Comparison of ENCODE assay signal across 28 cellular contexts in genomic region chr20:416950-417800, GRCh38. TPM values are rescaled to one million over a fixed set of nuclear protein-coding genes. Genes with fewer than 3 reads are reported as not detected.
A peak's percentile ranks its signal among the peaks of the same experiment; 100 is the strongest.
DNase-seq lines count a peak whose midpoint lies in the region; ATAC-seq, FAIRE-seq and TF ChIP-seq lines count a peak whose summit lies in the region.
"Had no signal": no experiment of that assay in that cellular context is flagged by ENCODE, and none has a peak within 500 bp of the region (broad histone marks: within the 10 kb centered on the region; RNA-seq: fewer than 3 reads in every experiment).

No MANE protein-coding gene starts in this region.

- POLR2A ChIA-PET in A549 (lab: Yijun Ruan, JAX): no interaction called here
- POLR2A ChIA-PET in naive thymus-derived CD8-positive, alpha-beta T cell (lab: Charles Lee): no interaction called here

- no peak for TF ChIP-seq RAD21 in A549 (conservative IDR thresholded peaks at IDR 0.05 in 1 of 2, IDR thresholded peaks at IDR 0.05 in 1 of 2)

- FAIRE-seq in A549 (lab: Jason Lieb, UNC): peak; percentile 32
- FAIRE-seq: astrocyte, D721Med had no signal

- H3K4me3 ChIP-seq in A549 (no peak overlapping the region), SJCRH30 (no peak overlapping the region), osteoblast (ENCODE audit: insufficient read depth, low read length) (no peak overlapping the region)
- no peak overlapping the region for H3K4me3 ChIP-seq in CD4-positive, CD25-positive, alpha-beta regulatory T cell (ENCODE audit: low read depth, low read length)
- H3K4me3 ChIP-seq: colonic mucosa, prostate gland, tibial nerve had no signal

- peaks cover 31% of the 10 kb centered on the region for H3K79me2 ChIP-seq in osteoblast (ENCODE audit: insufficient read depth, low read length)

- no peak for TF ChIP-seq CTCF in A549 (IDR thresholded peaks at IDR 0.05)
- no peak for TF ChIP-seq CTCF in osteoblast (IDR thresholded peaks at IDR 0.05; ENCODE audit: extremely low read depth, low read depth, low read length)
- TF ChIP-seq CTCF in nephron progenitor cell (IDR thresholded peaks at IDR 0.05): no peak

- no peak for DNase-seq in A549 (ENCODE audit: low read depth in 1 of 2, low spot score in 1 of 2)
- DNase-seq in CD4-positive, CD25-positive, alpha-beta regulatory T cell: no peak
- DNase-seq in SJCRH30: no peak
- DNase-seq in osteoblast (ENCODE audit: insufficient read length, low spot score, missing footprints): peak; percentile 78
- DNase-seq in nephron progenitor cell: no peak
- no peak for DNase-seq in naive thymus-derived CD8-positive, alpha-beta T cell
- DNase-seq in stimulated activated CD8-positive, alpha-beta memory T cell treated with anti-CD3 and anti-CD28 coated beads, Interleukin-4, amount 100 ng/mL, for 48 hours: no peak
- DNase-seq: activated CD4-positive, alpha-beta T cell treated with anti-CD3 and anti-CD28 coated beads, Interleukin-2, amount 50 U/mL, for 4 hours; activated CD8-positive, alpha-beta memory T cell treated with anti-CD3 and anti-CD28 coated beads, Interleukin-2, amount 50 U/mL, for 48 hours; activated naive CD8-positive, alpha-beta T cell treated with anti-CD3 and anti-CD28 coated beads, Interleukin-2, amount 10 ng/mL, durations not matched to agents 7 days and 5 days; colonic mucosa; DND-41; effector CD4-positive, alpha-beta T cell; GF-D8; mesendoderm; NCI-H1048; NCI-H2107; stimulated activated CD4-positive, alpha-beta T cell treated with anti-CD3 and anti-CD28 coated beads, Interleukin-12 subunit alpha, Interleukin-12 subunit beta, amount 100 ng/mL, for 4 hours; stimulated activated CD4-positive, alpha-beta T cell treated with anti-CD3 and anti-CD28 coated beads, Interleukin-2, amount 100 ng/mL, for 48 hours; T-cell; WERI-Rb-1 had no signal

- TF ChIP-seq POLR2A in A549 (IDR thresholded peaks at IDR 0.05; ENCODE audit: low read length): no peak

- TF ChIP-seq EP300 in A549 (IDR thresholded peaks at IDR 0.05): no peak

- CTCF ChIA-PET in A549 (lab: Yijun Ruan, JAX): interaction anchor here (1.2 kb wide), 1 partner anchor 63 kb away, joined by 4 read pairs; no protein-coding TSS in a partner anchor

- H3K36me3 ChIP-seq in CD4-positive, CD25-positive, alpha-beta regulatory T cell (ENCODE audit: control insufficient read depth, insufficient read depth, low read length): peaks cover 42% of the 10 kb centered on the region
- H3K36me3 ChIP-seq in SJCRH30 (peaks cover 14% of the 10 kb centered on the region), osteoblast (ENCODE audit: insufficient read depth, low read length) (peaks cover 29% of the 10 kb centered on the region)

- peaks cover 35% of the 10 kb centered on the region for H3K36me3 Mint-ChIP-seq in CD4-positive, CD25-positive, alpha-beta regulatory T cell
- peaks cover 62% of the 10 kb centered on the region for H3K36me3 Mint-ChIP-seq in nephron progenitor cell (ENCODE audit: low read depth)
- peaks cover 0 to 70% (median 27%) of the 10 kb centered on the region in 3 donors for H3K36me3 Mint-ChIP-seq in naive thymus-derived CD8-positive, alpha-beta T cell

- no peak overlapping the region for H3K27ac ChIP-seq in A549
- no peak overlapping the region for H3K27ac ChIP-seq in CD4-positive, CD25-positive, alpha-beta regulatory T cell (ENCODE audit: insufficient read depth, low read length, poor library complexity, severe bottlenecking)
- H3K27ac ChIP-seq in SJCRH30: peak overlapping the region; percentile 6; the same call in 1 of the 2 replicates
- no peak overlapping the region for H3K27ac ChIP-seq in osteoblast (ENCODE audit: low read depth, low read length)
- H3K27ac ChIP-seq: colonic mucosa, prostate gland, tibial nerve, WERI-Rb-1 had no signal

- peaks cover 21 to 35% (median 27%) of the 10 kb centered on the region in 4 donors for H3K4me1 Mint-ChIP-seq in CD4-positive, CD25-positive, alpha-beta regulatory T cell
- peaks cover 9% of the 10 kb centered on the region for H3K4me1 Mint-ChIP-seq in nephron progenitor cell
- H3K4me1 Mint-ChIP-seq in naive thymus-derived CD8-positive, alpha-beta T cell: peaks cover 16 to 37% (median 31%) of the 10 kb centered on the region in 4 donors

- H3K4me1 ChIP-seq in A549 (peaks cover 37% of the 10 kb centered on the region), SJCRH30 (0 out of 2 replicates have a peak, but pooled peaks cover 3% of the 10 kb centered on the region), osteoblast (ENCODE audit: insufficient read depth, low read length) (peaks cover 3% of the 10 kb centered on the region)
- H3K4me1 ChIP-seq in CD4-positive, CD25-positive, alpha-beta regulatory T cell (ENCODE audit: control insufficient read depth, insufficient read depth, low read length, poor library complexity, severe bottlenecking): peaks cover 4% of the 10 kb centered on the region
- H3K4me1 ChIP-seq: colonic mucosa, prostate gland, tibial nerve had no signal

- H3K4me2 ChIP-seq in A549 (no peak overlapping the region), osteoblast (ENCODE audit: insufficient read depth, low read length) (no peak overlapping the region)

- no peaks in the 10 kb centered on the region for H3K27me3 ChIP-seq in CD4-positive, CD25-positive, alpha-beta regulatory T cell (ENCODE audit: control insufficient read depth, insufficient read depth, low read length)
- no peaks in the 10 kb centered on the region for H3K27me3 ChIP-seq in SJCRH30
- no peaks in the 10 kb centered on the region for H3K27me3 ChIP-seq in osteoblast (ENCODE audit: insufficient read depth, low read length)
- H3K27me3 ChIP-seq: colonic mucosa, tibial nerve had no signal

- H3K27me3 Mint-ChIP-seq in CD4-positive, CD25-positive, alpha-beta regulatory T cell: no peaks in the 10 kb centered on the region
- H3K27me3 Mint-ChIP-seq in nephron progenitor cell (ENCODE audit: low read depth, poor library complexity): peaks cover 2% of the 10 kb centered on the region
- H3K27me3 Mint-ChIP-seq in naive thymus-derived CD8-positive, alpha-beta T cell: no peaks in the 10 kb centered on the region
- H3K27me3 Mint-ChIP-seq: activated naive CD8-positive, alpha-beta T cell treated with anti-CD3 and anti-CD28 coated beads, Interleukin-2, amount 10 ng/mL, durations not matched to agents 7 days and 5 days; T-cell had no signal

- no peak overlapping the region for H3K4me3 Mint-ChIP-seq in CD4-positive, CD25-positive, alpha-beta regulatory T cell
- no peak overlapping the region for H3K4me3 Mint-ChIP-seq in nephron progenitor cell
- no peak overlapping the region for H3K4me3 Mint-ChIP-seq in naive thymus-derived CD8-positive, alpha-beta T cell
- H3K4me3 Mint-ChIP-seq: activated naive CD8-positive, alpha-beta T cell treated with anti-CD3 and anti-CD28 coated beads, Interleukin-2, amount 10 ng/mL, durations not matched to agents 7 days and 5 days; CD14-positive monocyte; T-cell had no signal

- WGBS in A549 (ENCODE audit: missing lambda C conversion rate): 85% methylated on average over 13 of the region's 13 CpGs

- H2AFZ ChIP-seq in osteoblast (ENCODE audit: low read length): no peak overlapping the region

- no peaks in the 10 kb centered on the region for H3K9me3 Mint-ChIP-seq in CD4-positive, CD25-positive, alpha-beta regulatory T cell
- H3K9me3 Mint-ChIP-seq in nephron progenitor cell: peaks cover 14% of the 10 kb centered on the region
- H3K9me3 Mint-ChIP-seq in naive thymus-derived CD8-positive, alpha-beta T cell: no peaks in the 10 kb centered on the region
- H3K9me3 Mint-ChIP-seq: activated T-helper 2 cell treated with anti-CD3 and anti-CD28 coated beads, Interferon-gamma antibody, Interleukin-2, Interleukin-4, amounts not matched to agents 10 μg/mL and 5 μg/mL and 100 μg/mL, durations not matched to agents 14 hours and 24 hours and 36 hours; CD14-positive monocyte; T-cell had no signal

- H3K9me3 ChIP-seq in A549 (no peaks in the 10 kb centered on the region; the same call in 2 of the 3 replicates), SJCRH30 (replicated peaks) (no peaks in the 10 kb centered on the region), osteoblast (ENCODE audit: low read depth, low read length) (no peaks in the 10 kb centered on the region)
- no peaks in the 10 kb centered on the region for H3K9me3 ChIP-seq in CD4-positive, CD25-positive, alpha-beta regulatory T cell (ENCODE audit: control insufficient read depth in 2 of 2, low read length in 2 of 2)
- H3K9me3 ChIP-seq: colonic mucosa, prostate gland, tibial nerve had no signal

- ATAC-seq in A549: no peak
- no peak for ATAC-seq in CD4-positive, CD25-positive, alpha-beta regulatory T cell (ENCODE audit: low read depth in 2 of 2)
- ATAC-seq in naive thymus-derived CD8-positive, alpha-beta T cell: no peak
- ATAC-seq: sciatic nerve, T-cell had no signal

- H4K20me1 ChIP-seq in osteoblast (ENCODE audit: insufficient read depth, low read length): no peaks in the 10 kb centered on the region

- H3K27ac Mint-ChIP-seq in CD4-positive, CD25-positive, alpha-beta regulatory T cell: peak overlapping the region in 2 of 3 donors; percentile 49 to 53
- no peak overlapping the region for H3K27ac Mint-ChIP-seq in nephron progenitor cell
- H3K27ac Mint-ChIP-seq in naive thymus-derived CD8-positive, alpha-beta T cell: peak overlapping the region in 3 of 10 donors; percentile 2 to 53 (median 23)
- H3K27ac Mint-ChIP-seq: activated naive CD8-positive, alpha-beta T cell treated with anti-CD3 and anti-CD28 coated beads, Interleukin-2, amount 10 ng/mL, durations not matched to agents 7 days and 5 days; activated T-helper 2 cell treated with anti-CD3 and anti-CD28 coated beads, Interferon-gamma antibody, Interleukin-2, Interleukin-4, amounts not matched to agents 10 μg/mL and 5 μg/mL and 100 μg/mL, durations not matched to agents 14 hours and 24 hours and 36 hours; T-cell had no signal

RNA-seq across cellular contexts. Expression of gene RBCK1, which starts 9.1 kb away (rescaled TPM):
- polyA plus RNA-seq in A549 (2011; rRNA removed) (222 and 239 TPM in 2 replicates), A549 (2017; fragmentation: RNase III; extraction: RNeasy Plus Mini Kit Qiagen cat#74134 plus additional on column Dnase treatment) (105 to 117 TPM (median 112 TPM) in 3 replicates)
- polyA plus RNA-seq in A549 (2012; cell fraction: cytosol; rRNA removed): 142 and 173 TPM in 2 replicates
- 254 and 311 TPM in 2 replicates for polyA plus RNA-seq in A549 (2012; cell fraction: nucleus; rRNA removed)
- polyA minus RNA-seq in A549 (2011; rRNA and poly(A)+ RNA removed): 186 and 187 TPM in 2 replicates
- 93.9 TPM for total RNA-seq in CD4-positive, CD25-positive, alpha-beta regulatory T cell
- polyA plus RNA-seq in CD4-positive, CD25-positive, alpha-beta regulatory T cell: 100 to 1,000 TPM in 1 of 4 donors, 10 to 100 TPM in 3; 87.5 to 115 (median 91.8) TPM
- 26.1 and 28.5 TPM in 2 replicates for total RNA-seq in SJCRH30 (2014; rRNA removed; shearing (Covaris generic))
- total RNA-seq in osteoblast: 73.1 and 104 TPM in 2 replicates
- total RNA-seq in naive thymus-derived CD8-positive, alpha-beta T cell: 100 to 1,000 TPM; 108 to 116 TPM
- 10 to 100 TPM; 65.3 to 82.2 (median 75.7) TPM for polyA plus RNA-seq in naive thymus-derived CD8-positive, alpha-beta T cell

RNA-seq across cellular contexts. Expression of gene TRIB3, which starts 36.6 kb away (rescaled TPM):
- polyA plus RNA-seq in A549 (2011; rRNA removed) (210 and 269 TPM in 2 replicates), A549 (2017; fragmentation: RNase III; extraction: RNeasy Plus Mini Kit Qiagen cat#74134 plus additional on column Dnase treatment) (28.4 to 39.8 TPM (median 34.0 TPM) in 3 replicates)
- 56.5 and 79.1 TPM in 2 replicates for polyA plus RNA-seq in A549 (2012; cell fraction: cytosol; rRNA removed)
- 68.7 and 90.7 TPM in 2 replicates for polyA plus RNA-seq in A549 (2012; cell fraction: nucleus; rRNA removed)
- polyA minus RNA-seq in A549 (2011; rRNA and poly(A)+ RNA removed): 224 and 268 TPM in 2 replicates
- 6.0 TPM for total RNA-seq in CD4-positive, CD25-positive, alpha-beta regulatory T cell
- 10 to 100 TPM; 15.0 to 22.6 (median 19.6) TPM for polyA plus RNA-seq in CD4-positive, CD25-positive, alpha-beta regulatory T cell
- total RNA-seq in SJCRH30 (2014; rRNA removed; shearing (Covaris generic)): 11.3 and 12.4 TPM in 2 replicates
- total RNA-seq in osteoblast: 176 and 213 TPM in 2 replicates
- total RNA-seq in naive thymus-derived CD8-positive, alpha-beta T cell: 1 to 10 TPM; 8.7 to 8.9 TPM
- polyA plus RNA-seq in naive thymus-derived CD8-positive, alpha-beta T cell: 1 to 10 TPM; 5.5 to 6.5 (median 6.2) TPM

RNA-seq across cellular contexts. Expression of gene TBC1D20, which starts 45.2 kb away (rescaled TPM):
- 43.4 and 53.9 TPM in 2 replicates for polyA plus RNA-seq in A549 (2011; rRNA removed)
- 36.6 and 40.3 TPM in 2 replicates for polyA plus RNA-seq in A549 (2012; cell fraction: cytosol; rRNA removed)
- polyA plus RNA-seq in A549 (2012; cell fraction: nucleus; rRNA removed): 22.8 and 27.9 TPM in 2 replicates
- 24.5 to 28.0 TPM (median 27.7 TPM) in 3 replicates for polyA plus RNA-seq in A549 (2017; fragmentation: RNase III; extraction: RNeasy Plus Mini Kit Qiagen cat#74134 plus additional on column Dnase treatment)
- 79.0 and 91.9 TPM in 2 replicates for polyA minus RNA-seq in A549 (2011; rRNA and poly(A)+ RNA removed)
- total RNA-seq in CD4-positive, CD25-positive, alpha-beta regulatory T cell: 30.2 TPM
- 10 to 100 TPM; 16.4 to 23.2 (median 18.2) TPM for polyA plus RNA-seq in CD4-positive, CD25-positive, alpha-beta regulatory T cell
- 31.8 and 33.0 TPM in 2 replicates for total RNA-seq in SJCRH30 (2014; rRNA removed; shearing (Covaris generic))
- total RNA-seq in osteoblast: 57.5 and 64.8 TPM in 2 replicates
- 10 to 100 TPM; 33.6 to 36.6 TPM for total RNA-seq in naive thymus-derived CD8-positive, alpha-beta T cell
- 10 to 100 TPM; 13.8 to 20.8 (median 19.0) TPM for polyA plus RNA-seq in naive thymus-derived CD8-positive, alpha-beta T cell

Comparison
In these comparisons a context has a peak if more than half of its experiments do, and no peak if none do; other contexts are left out.
1. RNA of gene TRIB3, which starts 36.6 kb away (total RNA-seq): 176 to 213 TPM in osteoblast; 11.3 to 12.4 TPM in SJCRH30, 8.7 to 8.9 TPM in naive thymus-derived CD8-positive, alpha-beta T cell and 6.0 TPM in CD4-positive, CD25-positive, alpha-beta regulatory T cell (single experiment); every median in the first group is over 10 times any median in the second.